In the genomic region with DNA sequence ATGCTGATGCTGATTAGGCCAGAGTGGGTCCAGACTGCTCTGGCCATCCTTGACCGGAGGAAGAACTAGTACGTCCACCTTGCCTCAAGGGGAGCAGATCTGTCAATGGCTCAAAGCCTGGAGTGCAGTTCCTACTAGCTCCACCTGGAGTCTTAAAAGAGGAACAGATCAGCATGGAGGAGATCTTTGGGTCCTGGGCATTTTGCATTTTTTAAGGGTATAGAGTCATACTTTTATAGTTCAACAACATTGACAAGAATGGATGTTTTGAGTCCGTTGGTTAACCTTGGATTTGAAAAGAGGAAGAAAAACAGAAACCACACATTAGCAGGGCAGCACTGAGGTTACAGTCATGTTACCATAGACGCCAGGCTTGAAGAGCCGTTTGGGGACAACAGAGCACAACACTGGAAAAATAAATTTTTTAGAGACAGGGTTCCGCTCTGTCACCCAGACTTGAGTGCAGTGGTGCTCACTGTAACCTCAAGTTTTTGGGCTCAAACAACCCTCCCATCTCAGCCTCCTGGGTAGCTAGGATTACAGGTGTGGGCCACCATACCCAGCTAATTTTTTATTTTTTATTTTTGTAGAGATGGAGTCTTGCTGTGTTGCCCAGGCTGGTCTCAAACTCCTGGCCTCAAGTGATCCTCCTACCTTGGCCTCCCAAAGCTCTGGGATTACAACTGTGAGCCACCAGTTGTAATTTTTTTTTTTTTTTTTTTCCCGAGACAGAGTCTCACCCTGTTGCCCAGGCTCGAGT, we compare ENCODE assay signal across 8 cellular contexts.
DNase-seq lines count a peak whose midpoint lies in the region; ATAC-seq and TF ChIP-seq lines count a peak whose summit lies in the region.

No MANE protein-coding gene starts in this region.

- H3K9me3 ChIP-seq in adrenal gland (replicated peaks in 1 of 3) = no peaks in the 10 kb centered on the region
- H3K9me3 ChIP-seq in osteoblast (ENCODE audit: low read depth, low read length) = no peaks in the 10 kb centered on the region
- H3K9me3 ChIP-seq in gastrocnemius medialis = no peaks in the 10 kb centered on the region

- H3K79me2 ChIP-seq in osteoblast (ENCODE audit: insufficient read depth, low read length) = no peaks in the 10 kb centered on the region

- H4K20me1 ChIP-seq in osteoblast (ENCODE audit: insufficient read depth, low read length) = peaks cover 13% of the 10 kb centered on the region

- H3K27me3 ChIP-seq in adrenal gland (no peaks in the 10 kb centered on the region), osteoblast (ENCODE audit: insufficient read depth, low read length) (no peaks in the 10 kb centered on the region), gastrocnemius medialis (no peaks in the 10 kb centered on the region)

- DNase-seq in GM10266 (ENCODE audit: extremely low spot score) (peak; percentile 44), adrenal gland (no peak), osteoblast (ENCODE audit: insufficient read length, low spot score, missing footprints) (no peak), gastrocnemius medialis (no peak), A172 (ENCODE audit: low spot score) (no peak), NCI-H2227 treated with DMSO at 0.1 percent for 48 hours (lab: John Stamatoyannopoulos, UW) (no peak)

- TF ChIP-seq POLR2A in adrenal gland (IDR thresholded peaks at IDR 0.05) = no peak
- TF ChIP-seq POLR2A in gastrocnemius medialis (IDR thresholded peaks at IDR 0.05) = no peak

- in situ Hi-C loops in gastrocnemius medialis (cut with MboI; ENCODE audit: low sequenced_read_pairs in 4 of 4) = no loop called here

- TF ChIP-seq CTCF in GM10266 (IDR thresholded peaks at IDR 0.05; ENCODE audit: control insufficient read depth, insufficient read depth, low read depth, missing control alignments) = peak; percentile 37
- TF ChIP-seq CTCF in adrenal gland (IDR thresholded peaks at IDR 0.05) = peak in 5 of 6 experiments; percentile 13 to 45 (median 34)
- peak; percentile 45 for TF ChIP-seq CTCF in osteoblast (IDR thresholded peaks at IDR 0.05; ENCODE audit: extremely low read depth, low read depth, low read length)
- TF ChIP-seq CTCF in gastrocnemius medialis (IDR thresholded peaks at IDR 0.05 in 4 of 5, conservative IDR thresholded peaks at IDR 0.05 in 1 of 5) = no peak

- H3K4me2 ChIP-seq in osteoblast (ENCODE audit: insufficient read depth, low read length) = no peak overlapping the region

- H3K4me1 ChIP-seq in adrenal gland (replicated peaks in 1 of 2) (peaks cover 0 to under 1% of the 10 kb centered on the region in 2 donors), osteoblast (ENCODE audit: insufficient read depth, low read length) (no peaks in the 10 kb centered on the region), gastrocnemius medialis (peaks cover 0 to 8% of the 10 kb centered on the region in 2 donors)

- intact Hi-C loops in adrenal gland (cut with DNase I) = no loop called here
- intact Hi-C loops in gastrocnemius medialis (cut with DNase I; ENCODE audit: low total_unique reads) = no loop called here

- H3K27ac ChIP-seq in adrenal gland (no peak overlapping the region), osteoblast (ENCODE audit: low read depth, low read length) (no peak overlapping the region), gastrocnemius medialis (no peak overlapping the region)

- H3K36me3 ChIP-seq in adrenal gland (replicated peaks in 1 of 2) (no peaks in the 10 kb centered on the region), osteoblast (ENCODE audit: insufficient read depth, low read length) (no peaks in the 10 kb centered on the region), gastrocnemius medialis (no peaks in the 10 kb centered on the region)

- ATAC-seq in GM21423 (IDR thresholded peaks at IDR 0.05; ENCODE audit: unreplicated experiment) (peak; percentile 55), HG03521 (IDR thresholded peaks at IDR 0.05; ENCODE audit: unreplicated experiment) (peak; percentile 50), gastrocnemius medialis (no peak)

- WGBS in adrenal gland, 4 donors = 80 to 88% (median 85%) methylated on average over 8 of the region's 8 CpGs

- H3K4me3 ChIP-seq in adrenal gland (no peak overlapping the region), osteoblast (ENCODE audit: insufficient read depth, low read length) (no peak overlapping the region), gastrocnemius medialis (no peak overlapping the region)

- H2AFZ ChIP-seq in osteoblast (ENCODE audit: low read length) = no peak overlapping the region

Comparison
In these comparisons a context has a peak if more than half of its experiments do, and no peak if none do; other contexts are left out.
1. CTCF ChIP-seq: peak in GM10266 (single experiment), adrenal gland (5 of 6) and osteoblast (single experiment); none in gastrocnemius medialis (0 of 5).
2. ATAC-seq: peak in GM21423 (single experiment) and HG03521 (single experiment); none in gastrocnemius medialis (0 of 2).